ENCODE assay signal across 14 cellular contexts in the genomic region with DNA sequence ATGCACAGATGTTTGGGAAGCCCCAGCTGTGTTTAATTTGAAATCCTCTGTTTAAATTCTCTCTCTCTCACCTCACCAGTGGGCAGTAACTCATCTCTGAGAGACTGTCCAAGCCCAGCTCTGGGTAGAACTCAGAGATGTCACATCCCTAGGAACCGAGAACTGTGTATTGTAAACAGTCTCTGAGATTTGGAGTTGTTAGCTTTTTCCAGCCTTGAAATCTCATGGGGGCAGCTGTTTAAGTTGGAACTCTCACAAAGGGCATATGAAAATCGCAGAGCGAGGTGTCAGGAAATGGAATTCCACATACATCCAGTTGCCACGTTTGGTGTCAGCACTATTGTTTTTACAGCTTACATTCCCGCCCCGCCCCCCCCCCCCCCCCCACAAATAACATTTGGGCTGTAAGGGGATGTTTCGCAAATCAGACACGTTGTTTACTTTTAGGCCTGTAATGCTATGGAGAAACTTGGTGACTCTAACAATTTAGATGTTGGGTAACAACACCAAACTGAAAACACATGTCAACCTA. TPM values are rescaled to one million over a fixed set of nuclear protein-coding genes. Genes with fewer than 3 reads are reported as not detected.
DNase-seq lines count a peak whose midpoint lies in the region; ATAC-seq and TF ChIP-seq lines count a peak whose summit lies in the region.
"Had no signal": no experiment of that assay in that cellular context is flagged by ENCODE, and none has a peak within 500 bp of the region (broad histone marks: within the 10 kb centered on the region; RNA-seq: fewer than 3 reads in every experiment).

No MANE protein-coding gene starts in this region.

- no peak overlapping the region for H3K4me3 Mint-ChIP-seq in WTC11
- H3K4me3 Mint-ChIP-seq: activated T-cell treated with anti-CD3 and anti-CD28 coated beads, Interleukin-2, amount 50 U/mL, for 72 hours had no signal

- H3K9me3 Mint-ChIP-seq in WTC11 = no peaks in the 10 kb centered on the region
- H3K9me3 Mint-ChIP-seq: activated T-cell treated with anti-CD3 and anti-CD28 coated beads, Interleukin-2, amount 50 U/mL, for 72 hours had no signal

- no peak overlapping the region for H3K27ac ChIP-seq in heart right ventricle
- no peak overlapping the region for H3K27ac ChIP-seq in left ventricle myocardium inferior (replicated peaks)
- peak overlapping the region; percentile 26 for H3K27ac ChIP-seq in mesodermal cell (ENCODE audit: low read depth, low read length, severe bottlenecking)
- H3K27ac ChIP-seq in vagina = peak overlapping the region; percentile 77
- no peak overlapping the region for H3K27ac ChIP-seq in upper lobe of right lung
- H3K27ac ChIP-seq: BLaER1 treated with 17β-estradiol and CSF1 and Interleukin-3, amounts not matched to agents 10 nM and 100 nM; WERI-Rb-1 had no signal

- H3K4me1 Mint-ChIP-seq in WTC11 = peaks cover 3% of the 10 kb centered on the region

- H3K36me3 Mint-ChIP-seq in WTC11 = peaks cover 33% of the 10 kb centered on the region

- ATAC-seq in heart right ventricle (peak in 5 of 8 donors; percentile 40 to 58 (median 50)), HG03457 (IDR thresholded peaks at IDR 0.05; ENCODE audit: unreplicated experiment) (no peak), WTC11 (no peak), upper lobe of right lung (no peak)
- ATAC-seq: activated T-cell treated with anti-CD3 and anti-CD28 coated beads, Interleukin-2, amount 50 U/mL, for 72 hours had no signal

- H3K9me3 ChIP-seq in heart right ventricle (no peaks in the 10 kb centered on the region), left ventricle myocardium inferior (replicated peaks) (no peaks in the 10 kb centered on the region), mesodermal cell (ENCODE audit: control insufficient read depth, low read length) (no peaks in the 10 kb centered on the region), vagina (no peaks in the 10 kb centered on the region), upper lobe of right lung (no peaks in the 10 kb centered on the region)
- H3K9me3 ChIP-seq: BLaER1 treated with 17β-estradiol and CSF1 and Interleukin-3, amounts not matched to agents 10 nM and 100 nM had no signal

- peaks cover 0 to 17% (median 8%) of the 10 kb centered on the region in 9 donors for H3K4me1 ChIP-seq in heart right ventricle
- H3K4me1 ChIP-seq in left ventricle myocardium inferior = peaks cover 21% of the 10 kb centered on the region
- peaks cover 7% of the 10 kb centered on the region for H3K4me1 ChIP-seq in mesodermal cell (ENCODE audit: control insufficient read depth, insufficient read depth, low read length, poor library complexity, severe bottlenecking)
- H3K4me1 ChIP-seq in vagina = peaks cover 20% of the 10 kb centered on the region
- H3K4me1 ChIP-seq in upper lobe of right lung = no peaks in the 10 kb centered on the region
- H3K4me1 ChIP-seq: BLaER1 treated with 17β-estradiol and CSF1 and Interleukin-3, amounts not matched to agents 10 nM and 100 nM had no signal

- H3K27ac Mint-ChIP-seq in WTC11 = no peak overlapping the region
- H3K27ac Mint-ChIP-seq: activated T-cell treated with anti-CD3 and anti-CD28 coated beads, Interleukin-2, amount 50 U/mL, for 72 hours had no signal

- H3K27me3 ChIP-seq in heart right ventricle (no peaks in the 10 kb centered on the region), left ventricle myocardium inferior (ENCODE audit: low read depth) (no peaks in the 10 kb centered on the region), vagina (no peaks in the 10 kb centered on the region), upper lobe of right lung (no peaks in the 10 kb centered on the region)
- H3K27me3 ChIP-seq: BLaER1 treated with 17β-estradiol and CSF1 and Interleukin-3, amounts not matched to agents 10 nM and 100 nM had no signal

- POLR2A ChIA-PET in WTC11 (lab: Charles Lee) = no interaction called here

- H3K27me3 Mint-ChIP-seq in WTC11 (ENCODE audit: low read depth) = no peaks in the 10 kb centered on the region

- WGBS in heart right ventricle, 2 donors = 46 to 59% methylated on average over 8 of the region's 8 CpGs
- 91 to 93% methylated on average over 1 to 2 of the region's 8 CpGs for WGBS in mesodermal cell (ENCODE audit: insufficient coverage in 2 of 2), 2 experiments

- TF ChIP-seq POLR2A in vagina (IDR thresholded peaks at IDR 0.05) = no peak

- no peak overlapping the region for H3K4me3 ChIP-seq in heart right ventricle
- H3K4me3 ChIP-seq in left ventricle myocardium inferior = no peak overlapping the region
- H3K4me3 ChIP-seq in mesodermal cell (ENCODE audit: extremely low read depth, insufficient read depth, low read length, poor library complexity, severe bottlenecking) = no peak overlapping the region
- no peak overlapping the region for H3K4me3 ChIP-seq in vagina
- H3K4me3 ChIP-seq in upper lobe of right lung = no peak overlapping the region
- H3K4me3 ChIP-seq: BLaER1 treated with 17β-estradiol and CSF1 and Interleukin-3, amounts not matched to agents 10 nM and 100 nM had no signal

- intact Hi-C loops in heart right ventricle (cut with DNase I) (no loop called here), left ventricle myocardium inferior (cut with micrococcal nuclease) (no loop called here), vagina (cut with DNase I) (no loop called here), upper lobe of right lung (cut with DNase I) (no loop called here)

- DNase-seq in heart right ventricle (no peak), left ventricle myocardium inferior (no peak), dermis microvascular lymphatic vessel endothelial cell (ENCODE audit: low read depth in 2 of 2) (peak; percentile 99 to 100), vagina (ENCODE audit: extremely low spot score in 2 of 2) (no peak), WTC11 (ENCODE audit: low spot score) (no peak), upper lobe of right lung (no peak)
- DNase-seq: activated T-cell treated with anti-CD3 and anti-CD28 coated beads, Interleukin-2, amount 50 U/mL, for 72 hours; NCI-H1417 treated with DMSO at 0.1 percent for 48 hours; NCI-H774; SHP77 treated with DMSO at 0.1 percent for 48 hours; WERI-Rb-1 had no signal

- peaks cover 0 to 87% (median 19%) of the 10 kb centered on the region in 9 donors for H3K36me3 ChIP-seq in heart right ventricle
- peaks cover 54% of the 10 kb centered on the region for H3K36me3 ChIP-seq in left ventricle myocardium inferior
- peaks cover 55% of the 10 kb centered on the region for H3K36me3 ChIP-seq in mesodermal cell (ENCODE audit: control insufficient read depth, insufficient read depth, low read length)
- peaks cover 0 to 23% of the 10 kb centered on the region in 2 donors for H3K36me3 ChIP-seq in vagina
- peaks cover 58% of the 10 kb centered on the region for H3K36me3 ChIP-seq in upper lobe of right lung

- CTCF ChIA-PET in WTC11 (lab: Charles Lee) = interaction anchor here (1.0 to 1.3 kb wide), 3 partner anchors 9 to 317 kb away, joined by 3 to 5 read pairs (median 3); no protein-coding TSS in a partner anchor

- no peak for TF ChIP-seq CTCF in heart right ventricle (IDR thresholded peaks at IDR 0.05)
- TF ChIP-seq CTCF in left ventricle myocardium inferior (IDR thresholded peaks at IDR 0.05; ENCODE audit: borderline replicate concordance) = no peak
- TF ChIP-seq CTCF in vagina (IDR thresholded peaks at IDR 0.05) = no peak
- no peak for TF ChIP-seq CTCF in WTC11 (IDR thresholded peaks at IDR 0.05)
- no peak for TF ChIP-seq CTCF in upper lobe of right lung (IDR thresholded peaks at IDR 0.05)

TF ChIP-seq in WTC11, 78 proteins besides CTCF, POLR2A, EP300 and RAD21 (continues in another document):
- TF ChIP-seq, protein P1, sequence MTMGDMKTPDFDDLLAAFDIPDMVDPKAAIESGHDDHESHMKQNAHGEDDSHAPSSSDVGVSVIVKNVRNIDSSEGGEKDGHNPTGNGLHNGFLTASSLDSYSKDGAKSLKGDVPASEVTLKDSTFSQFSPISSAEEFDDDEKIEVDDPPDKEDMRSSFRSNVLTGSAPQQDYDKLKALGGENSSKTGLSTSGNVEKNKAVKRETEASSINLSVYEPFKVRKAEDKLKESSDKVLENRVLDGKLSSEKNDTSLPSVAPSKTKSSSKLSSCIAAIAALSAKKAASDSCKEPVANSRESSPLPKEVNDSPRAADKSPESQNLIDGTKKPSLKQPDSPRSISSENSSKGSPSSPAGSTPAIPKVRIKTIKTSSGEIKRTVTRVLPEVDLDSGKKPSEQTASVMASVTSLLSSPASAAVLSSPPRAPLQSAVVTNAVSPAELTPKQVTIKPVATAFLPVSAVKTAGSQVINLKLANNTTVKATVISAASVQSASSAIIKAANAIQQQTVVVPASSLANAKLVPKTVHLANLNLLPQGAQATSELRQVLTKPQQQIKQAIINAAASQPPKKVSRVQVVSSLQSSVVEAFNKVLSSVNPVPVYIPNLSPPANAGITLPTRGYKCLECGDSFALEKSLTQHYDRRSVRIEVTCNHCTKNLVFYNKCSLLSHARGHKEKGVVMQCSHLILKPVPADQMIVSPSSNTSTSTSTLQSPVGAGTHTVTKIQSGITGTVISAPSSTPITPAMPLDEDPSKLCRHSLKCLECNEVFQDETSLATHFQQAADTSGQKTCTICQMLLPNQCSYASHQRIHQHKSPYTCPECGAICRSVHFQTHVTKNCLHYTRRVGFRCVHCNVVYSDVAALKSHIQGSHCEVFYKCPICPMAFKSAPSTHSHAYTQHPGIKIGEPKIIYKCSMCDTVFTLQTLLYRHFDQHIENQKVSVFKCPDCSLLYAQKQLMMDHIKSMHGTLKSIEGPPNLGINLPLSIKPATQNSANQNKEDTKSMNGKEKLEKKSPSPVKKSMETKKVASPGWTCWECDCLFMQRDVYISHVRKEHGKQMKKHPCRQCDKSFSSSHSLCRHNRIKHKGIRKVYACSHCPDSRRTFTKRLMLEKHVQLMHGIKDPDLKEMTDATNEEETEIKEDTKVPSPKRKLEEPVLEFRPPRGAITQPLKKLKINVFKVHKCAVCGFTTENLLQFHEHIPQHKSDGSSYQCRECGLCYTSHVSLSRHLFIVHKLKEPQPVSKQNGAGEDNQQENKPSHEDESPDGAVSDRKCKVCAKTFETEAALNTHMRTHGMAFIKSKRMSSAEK (CRISPR knock-in tag; IDR thresholded peaks at IDR 0.05; ENCODE audit: borderline replicate concordance) = no peak
- TF ChIP-seq NR1H2 (CRISPR knock-in tag; IDR thresholded peaks at IDR 0.05) = no peak

RNA-seq across cellular contexts. Expression of a gene that starts 34.3 kb away (rescaled TPM):
- total RNA-seq in heart right ventricle (10 to 100 TPM; 24.0 to 35.1 (median 32.0) TPM), left ventricle myocardium inferior (23.8 TPM), dermis microvascular lymphatic vessel endothelial cell (33.2 and 45.4 TPM in 2 replicates), vagina (39.8 TPM), WTC11 (2021) (59.7 to 71.7 TPM (median 65.5 TPM) in 3 replicates), upper lobe of right lung (51.9 TPM)
- polyA plus RNA-seq in heart right ventricle = 10 to 100 TPM; 15.0 to 25.8 TPM
- 40.5 TPM for polyA plus RNA-seq in mesodermal cell (2013, experiment 1 of 2)
- polyA plus RNA-seq in mesodermal cell (2013, experiment 2 of 2) = 48.3 TPM

Comparison
In these comparisons a context has a peak if more than half of its experiments do, and no peak if none do; other contexts are left out.
1. ATAC-seq: peak in heart right ventricle (5 of 8); none in HG03457 (single experiment), WTC11 (single experiment) and upper lobe of right lung (single experiment).
2. DNase-seq: peak in dermis microvascular lymphatic vessel endothelial cell (2 of 2); none in heart right ventricle (0 of 2), left ventricle myocardium inferior (single experiment), vagina (0 of 2), WTC11 (single experiment) and upper lobe of right lung (single experiment).
3. H3K27ac ChIP-seq: peak in mesodermal cell (single experiment) and vagina (single experiment); none in heart right ventricle (0 of 10), left ventricle myocardium inferior (single experiment) and upper lobe of right lung (single experiment).